Comparison of ENCODE assay signal across 13 cellular contexts in genomic region chr17:57665128-57665527, GRCh38.
A peak's percentile ranks its signal among the peaks of the same experiment; 100 is the strongest.
DNase-seq lines count a peak whose midpoint lies in the region; ATAC-seq, FAIRE-seq and TF ChIP-seq lines count a peak whose summit lies in the region.
"Had no signal": no experiment of that assay in that cellular context is flagged by ENCODE, and none has a peak within 500 bp of the region (broad histone marks: within the 10 kb centered on the region; RNA-seq: fewer than 3 reads in every experiment).

No MANE protein-coding gene starts in this region.

- no peaks in the 10 kb centered on the region for H3K4me1 Mint-ChIP-seq in activated naive CD4-positive, alpha-beta T cell treated with anti-CD3 and anti-CD28 coated beads, Interleukin-2, amount 10 ng/mL, durations not matched to agents 7 days and 5 days
- peaks cover 6% of the 10 kb centered on the region for H3K4me1 Mint-ChIP-seq in activated naive CD4-positive, alpha-beta T cell treated with anti-CD3 and anti-CD28 coated beads for 36 hours (ENCODE audit: low read depth)

- intact Hi-C loops in activated naive CD4-positive, alpha-beta T cell treated with anti-CD3 and anti-CD28 coated beads for 36 hours (cut with micrococcal nuclease), result no loop called here
- intact Hi-C loops in testis (cut with DNase I; ENCODE audit: low total_unique reads), result no loop called here

- no peak overlapping the region for H3K4me3 ChIP-seq in gastroesophageal sphincter
- no peak overlapping the region for H3K4me3 ChIP-seq in testis
- H3K4me3 ChIP-seq: breast epithelium had no signal

- H3K27ac Mint-ChIP-seq in activated naive CD4-positive, alpha-beta T cell treated with anti-CD3 and anti-CD28 coated beads, Interleukin-2, amount 10 ng/mL, durations not matched to agents 7 days and 5 days, result no peak overlapping the region
- no peak overlapping the region for H3K27ac Mint-ChIP-seq in activated naive CD4-positive, alpha-beta T cell treated with anti-CD3 and anti-CD28 coated beads for 36 hours
- H3K27ac Mint-ChIP-seq: mesothelial cell of epicardium had no signal

- FAIRE-seq in GM12891 (lab: Jason Lieb, UNC), result no peak
- FAIRE-seq: small intestine had no signal

- peaks cover 17% of the 10 kb centered on the region for H3K36me3 Mint-ChIP-seq in activated naive CD4-positive, alpha-beta T cell treated with anti-CD3 and anti-CD28 coated beads, Interleukin-2, amount 10 ng/mL, durations not matched to agents 7 days and 5 days
- H3K36me3 Mint-ChIP-seq in activated naive CD4-positive, alpha-beta T cell treated with anti-CD3 and anti-CD28 coated beads for 36 hours (ENCODE audit: low read depth), result no peaks in the 10 kb centered on the region

- WGBS in gastroesophageal sphincter (ENCODE audit: low coverage in 1 of 2), 2 donors, result 83 to 92% methylated on average over 1 to 3 of the region's 5 CpGs
- 49 to 59% methylated on average over 4 to 5 of the region's 5 CpGs for WGBS in testis, 2 donors

- H3K27me3 Mint-ChIP-seq in activated naive CD4-positive, alpha-beta T cell treated with anti-CD3 and anti-CD28 coated beads, Interleukin-2, amount 10 ng/mL, durations not matched to agents 7 days and 5 days, result no peaks in the 10 kb centered on the region
- H3K27me3 Mint-ChIP-seq in activated naive CD4-positive, alpha-beta T cell treated with anti-CD3 and anti-CD28 coated beads for 36 hours (ENCODE audit: low read depth), result no peaks in the 10 kb centered on the region

- TF ChIP-seq POLR2A in gastroesophageal sphincter (IDR thresholded peaks at IDR 0.05) (no peak), testis (IDR thresholded peaks at IDR 0.05) (no peak), GM12891 (IDR thresholded peaks at IDR 0.05; ENCODE audit: low read depth, low read length) (no peak)

- H3K36me3 ChIP-seq in gastroesophageal sphincter (no peaks in the 10 kb centered on the region), testis (ENCODE audit: low read depth, missing control alignments) (no peaks in the 10 kb centered on the region)
- H3K36me3 ChIP-seq: breast epithelium had no signal

- H3K9me3 Mint-ChIP-seq in activated naive CD4-positive, alpha-beta T cell treated with anti-CD3 and anti-CD28 coated beads, Interleukin-2, amount 10 ng/mL, durations not matched to agents 7 days and 5 days, result no peaks in the 10 kb centered on the region
- no peaks in the 10 kb centered on the region for H3K9me3 Mint-ChIP-seq in activated naive CD4-positive, alpha-beta T cell treated with anti-CD3 and anti-CD28 coated beads for 36 hours
- H3K9me3 Mint-ChIP-seq: mesothelial cell of epicardium had no signal

- peak; percentile 11 for DNase-seq in activated naive CD4-positive, alpha-beta T cell treated with anti-CD3 and anti-CD28 coated beads, Interleukin-2, amount 10 ng/mL, durations not matched to agents 7 days and 5 days
- no peak for DNase-seq in activated naive CD4-positive, alpha-beta T cell treated with anti-CD3 and anti-CD28 coated beads for 36 hours
- DNase-seq in NCI-H748 treated with DMSO at 0.1 percent for 48 hours (lab: John Stamatoyannopoulos, UW) (peak; percentile 90), testis (peak; percentile 39), kidney glomerular epithelial cell (lab: John Stamatoyannopoulos, UW) (no peak), GM12891 (ENCODE audit: insufficient read length, low spot score) (no peak), middle frontal gyrus (ENCODE audit: extremely low spot score, low spot score) (no peak)
- DNase-seq: small intestine; stimulated activated CD8-positive, alpha-beta memory T cell treated with anti-CD3 and anti-CD28 coated beads, Interleukin-4, amount 100 ng/mL, for 48 hours; T1000 had no signal

- CTCF ChIA-PET in activated naive CD4-positive, alpha-beta T cell treated with anti-CD3 and anti-CD28 coated beads, Interleukin-2, amount 10 ng/mL, durations not matched to agents 7 days and 5 days (lab: Charles Lee), result no interaction called here
- CTCF ChIA-PET in activated naive CD4-positive, alpha-beta T cell treated with anti-CD3 and anti-CD28 coated beads for 36 hours (lab: Charles Lee), result interaction anchor here (0.6 to 0.8 kb wide), 2 partner anchors 10 to 79 kb away, joined by 3 to 10 read pairs; no protein-coding TSS in a partner anchor

- H3K27ac ChIP-seq in gastroesophageal sphincter, result peak overlapping the region in 3 of 4 donors; percentile 50 to 90 (median 89)
- H3K27ac ChIP-seq in testis, result peak overlapping the region in 1 of 2 donors; percentile 12
- H3K27ac ChIP-seq: breast epithelium had no signal

- H3K4me3 Mint-ChIP-seq in activated naive CD4-positive, alpha-beta T cell treated with anti-CD3 and anti-CD28 coated beads, Interleukin-2, amount 10 ng/mL, durations not matched to agents 7 days and 5 days, result no peak overlapping the region
- H3K4me3 Mint-ChIP-seq in activated naive CD4-positive, alpha-beta T cell treated with anti-CD3 and anti-CD28 coated beads for 36 hours, result no peak overlapping the region
- H3K4me3 Mint-ChIP-seq: mesothelial cell of epicardium had no signal

- H3K4me1 ChIP-seq in gastroesophageal sphincter, result peaks cover 0 to 66% (median 12%) of the 10 kb centered on the region in 3 donors
- peaks cover 13% of the 10 kb centered on the region for H3K4me1 ChIP-seq in testis
- H3K4me1 ChIP-seq: breast epithelium had no signal

- no peak for TF ChIP-seq EP300 in gastroesophageal sphincter (IDR thresholded peaks at IDR 0.05)

- TF ChIP-seq CTCF in gastroesophageal sphincter (IDR thresholded peaks at IDR 0.05) (no peak), testis (IDR thresholded peaks at IDR 0.05) (no peak)

- H3K9me3 ChIP-seq in gastroesophageal sphincter (no peaks in the 10 kb centered on the region), testis (no peaks in the 10 kb centered on the region)
- H3K9me3 ChIP-seq: breast epithelium had no signal

- H3K27me3 ChIP-seq in gastroesophageal sphincter (no peaks in the 10 kb centered on the region), testis (no peaks in the 10 kb centered on the region)
- H3K27me3 ChIP-seq: breast epithelium had no signal

- ATAC-seq in gastroesophageal sphincter, result no peak

TF ChIP-seq in GM12891, 5 proteins besides CTCF, POLR2A, EP300 and RAD21:
- TF ChIP-seq SPI1 (IDR thresholded peaks at IDR 0.05; ENCODE audit: low read depth, low read length), result no peak
- no peak for TF ChIP-seq PAX5 (IDR thresholded peaks at IDR 0.05; ENCODE audit: insufficient read depth, low read length, severe bottlenecking)
- no peak for TF ChIP-seq POLR2AphosphoS5 (IDR thresholded peaks at IDR 0.05; ENCODE audit: low read depth, low read length)
- no peak for TF ChIP-seq POU2F2 (IDR thresholded peaks at IDR 0.05; ENCODE audit: low read depth, low read length)
- no peak for TF ChIP-seq TAF1 (IDR thresholded peaks at IDR 0.05; ENCODE audit: low read depth, low read length)

Comparison
In these comparisons a context has a peak if more than half of its experiments do, and no peak if none do; other contexts are left out.
1. DNase-seq: peak in activated naive CD4-positive, alpha-beta T cell treated with anti-CD3 and anti-CD28 coated beads, Interleukin-2, amount 10 ng/mL, durations not matched to agents 7 days and 5 days (single experiment), NCI-H748 treated with DMSO at 0.1 percent for 48 hours (single experiment) and testis (single experiment); none in activated naive CD4-positive, alpha-beta T cell treated with anti-CD3 and anti-CD28 coated beads for 36 hours (single experiment), kidney glomerular epithelial cell (single experiment), GM12891 (single experiment) and middle frontal gyrus (single experiment).